ENCODE assay signal across 8 cellular contexts in the genomic region with DNA sequence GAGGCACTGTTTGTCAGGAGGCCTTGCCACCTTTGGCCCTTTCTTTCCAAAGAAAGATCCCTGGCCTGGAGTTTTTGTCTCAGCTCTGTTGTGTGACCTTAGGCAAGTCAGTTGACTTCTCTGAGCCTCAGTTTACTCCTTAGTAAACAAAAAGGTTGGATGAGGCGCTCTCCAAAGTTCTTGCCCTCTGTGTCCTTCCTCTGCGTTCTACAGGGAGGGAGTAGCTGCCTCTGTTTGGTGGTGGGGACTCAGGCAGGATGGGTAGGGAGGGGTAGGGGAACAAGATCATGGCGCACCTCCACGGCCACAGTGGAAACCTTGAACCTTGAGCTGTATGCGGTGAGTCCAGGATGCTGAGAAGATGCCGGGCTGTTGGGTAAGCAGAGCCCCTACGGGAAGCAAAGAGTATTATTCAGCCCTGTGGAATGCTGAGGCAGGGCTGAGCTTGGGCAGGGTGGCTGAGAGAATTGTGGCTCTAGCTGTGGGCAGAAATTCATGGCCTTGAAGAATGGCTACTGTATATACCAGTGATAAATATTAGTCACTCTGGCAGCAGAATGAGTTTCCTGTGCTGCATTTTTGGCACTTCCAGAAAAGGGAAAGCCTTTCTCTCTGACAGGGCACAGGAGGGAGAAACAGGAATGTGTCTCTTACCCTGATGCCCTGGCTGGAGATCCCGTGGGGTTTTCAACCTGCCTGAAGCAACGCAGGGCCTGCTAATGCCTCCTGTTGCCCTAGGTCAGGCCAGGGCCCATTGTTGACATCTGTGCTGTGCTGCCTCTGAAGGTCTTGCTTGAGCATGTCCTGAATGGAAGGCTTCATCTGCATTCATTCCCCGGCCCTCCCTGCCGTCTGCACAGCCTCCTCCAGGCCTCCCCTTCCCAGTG. TPM values are rescaled to one million over a fixed set of nuclear protein-coding genes. Genes with fewer than 3 reads are reported as not detected.
DNase-seq lines count a peak whose midpoint lies in the region; TF ChIP-seq lines count a peak whose summit lies in the region.

No MANE protein-coding gene starts in this region.

- peaks cover 5% of the 10 kb centered on the region for H3K9me3 Mint-ChIP-seq in nephron progenitor cell

- H3K27me3 ChIP-seq in BJ (ENCODE audit: control insufficient read depth, insufficient read depth, low read length) (no peaks in the 10 kb centered on the region), NT2/D1 (ENCODE audit: insufficient read depth, insufficient read length) (no peaks in the 10 kb centered on the region)

- H3K36me3 ChIP-seq in BJ (ENCODE audit: control insufficient read depth, insufficient read depth, low read length) (peaks cover 5% of the 10 kb centered on the region), NT2/D1 (ENCODE audit: insufficient read depth, insufficient read length, low read length) (peaks cover 15% of the 10 kb centered on the region)

- H3K27me3 Mint-ChIP-seq in nephron progenitor cell (ENCODE audit: low read depth, poor library complexity), result peaks cover 3% of the 10 kb centered on the region

- H3K4me1 ChIP-seq in NT2/D1 (ENCODE audit: insufficient read depth, insufficient read length), result peaks cover 19% of the 10 kb centered on the region

- CTCF ChIA-PET in BJ (lab: Yijun Ruan, JAX), result interaction anchor here (0.6 to 1.7 kb wide), 4 partner anchors 14 to 158 kb away, joined by 3 to 5 read pairs (median 4); no protein-coding TSS in a partner anchor

- no peak overlapping the region for H3K4me3 ChIP-seq in BJ (ENCODE audit: low read depth, low read length)
- H3K4me3 ChIP-seq in NT2/D1 (ENCODE audit: insufficient read length, low read depth), result no peak overlapping the region
- no peak overlapping the region for H3K4me3 ChIP-seq in epithelial cell of esophagus (ENCODE audit: low read length)

- POLR2A ChIA-PET in BJ (lab: Charles Lee), result interaction anchor here (0.6 kb wide), 1 partner anchor 23 kb away, joined by 4 read pairs; no protein-coding TSS in a partner anchor

- peak; percentile 97 for DNase-seq in BJ (ENCODE audit: low read depth)
- peak; percentile 15 for DNase-seq in NT2/D1 (ENCODE audit: low read depth, low spot score)
- DNase-seq in epithelial cell of esophagus (ENCODE audit: low read depth), result peak; percentile 98
- DNase-seq in nephron progenitor cell, result no peak
- DNase-seq in DMS79 treated with DMSO at 0.1 percent for 48 hours (lab: John Stamatoyannopoulos, UW), result no peak
- DNase-seq in NCI-H1694 treated with DMSO at 0.1 percent for 48 hours (lab: John Stamatoyannopoulos, UW), result no peak
- no peak for DNase-seq in NCI-H1436 (lab: John Stamatoyannopoulos, UW)
- no peak for DNase-seq in NCI-H2196 (lab: John Stamatoyannopoulos, UW; ENCODE audit: unreplicated experiment)

- no peaks in the 10 kb centered on the region for H3K4me1 Mint-ChIP-seq in nephron progenitor cell

- H3K9ac ChIP-seq in NT2/D1 (ENCODE audit: insufficient read length, low read depth), result no peak overlapping the region

- no peaks in the 10 kb centered on the region for H3K9me3 ChIP-seq in NT2/D1 (ENCODE audit: insufficient read depth, low read length)

- 0 out of 2 replicates have a peak, but pooled peaks have one; percentile 14 for TF ChIP-seq CTCF in BJ (IDR thresholded peaks at IDR 0.05; ENCODE audit: insufficient read depth, low read depth, low read length)
- peak; percentile 9 for TF ChIP-seq CTCF in epithelial cell of esophagus (IDR thresholded peaks at IDR 0.05; ENCODE audit: insufficient read depth, low read depth, low read length, missing control alignments)
- TF ChIP-seq CTCF in nephron progenitor cell (IDR thresholded peaks at IDR 0.05), result no peak

- H3K36me3 Mint-ChIP-seq in nephron progenitor cell (ENCODE audit: low read depth), result peaks cover 10% of the 10 kb centered on the region

- peak overlapping the region; percentile 14 for H3K27ac Mint-ChIP-seq in nephron progenitor cell

- H3K4me3 Mint-ChIP-seq in nephron progenitor cell, result no peak overlapping the region

RNA-seq across cellular contexts. Expression of a gene that starts 39.9 kb away (rescaled TPM):
- 35.1 and 59.4 TPM in 2 replicates for polyA plus RNA-seq in BJ (2011; rRNA removed)
- 58.3 and 68.0 TPM in 2 replicates for polyA minus RNA-seq in BJ (2011; rRNA and poly(A)+ RNA removed)

Comparison
In these comparisons a context has a peak if more than half of its experiments do, and no peak if none do; other contexts are left out.
1. DNase-seq: peak in BJ (single experiment), NT2/D1 (single experiment) and epithelial cell of esophagus (single experiment); none in nephron progenitor cell (single experiment), DMS79 treated with DMSO at 0.1 percent for 48 hours (single experiment), NCI-H1694 treated with DMSO at 0.1 percent for 48 hours (single experiment), NCI-H1436 (single experiment) and NCI-H2196 (single experiment).